ENCODE assay signal across 8 cellular contexts in the genomic region with DNA sequence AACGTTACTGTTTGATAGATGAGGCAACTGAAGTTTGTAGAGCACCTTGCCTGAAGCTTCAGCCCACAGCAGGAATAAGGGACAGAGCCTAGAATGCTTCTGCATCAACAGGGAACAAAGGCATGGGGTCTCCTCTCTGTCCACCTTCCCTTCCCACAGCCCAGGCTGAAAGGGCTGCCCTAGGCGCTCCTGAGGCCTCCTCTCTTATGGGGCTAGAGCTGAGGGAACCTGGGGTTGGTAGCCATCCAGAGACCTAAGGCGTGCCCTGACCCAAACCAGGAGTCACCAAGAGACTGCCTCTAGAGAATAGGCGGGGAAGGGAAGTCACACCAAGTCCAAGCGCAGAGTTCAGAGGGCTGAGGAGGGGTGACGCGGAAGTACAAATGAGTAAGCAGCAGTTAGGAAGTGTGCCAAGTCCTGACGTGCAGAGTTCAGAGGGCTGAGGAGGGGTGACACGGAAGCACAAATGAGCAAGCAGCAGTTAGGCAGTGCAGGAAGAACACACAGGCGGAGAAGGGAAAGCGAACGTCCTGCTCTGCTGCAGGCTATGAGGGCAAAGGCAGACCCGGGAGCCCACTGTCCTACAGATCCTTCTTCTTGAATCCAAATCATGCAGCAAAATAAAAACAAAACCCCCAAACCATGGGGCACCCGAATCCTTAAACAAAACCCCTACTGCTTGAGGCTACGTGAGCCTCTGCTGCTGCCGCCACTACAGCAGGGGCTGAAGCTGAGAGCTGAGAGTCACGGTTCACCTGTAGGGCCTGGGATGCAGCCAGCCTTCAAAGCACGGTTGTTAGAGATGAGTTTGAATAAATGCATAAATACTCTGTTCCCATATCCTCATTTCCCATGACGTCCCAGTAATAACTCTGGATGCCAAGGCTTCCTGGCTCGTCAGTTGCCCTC. TPM values are rescaled to one million over a fixed set of nuclear protein-coding genes. Genes with fewer than 3 reads are reported as not detected.
A peak's percentile ranks its signal among the peaks of the same experiment; 100 is the strongest.
DNase-seq lines count a peak whose midpoint lies in the region; ATAC-seq, FAIRE-seq and TF ChIP-seq lines count a peak whose summit lies in the region.

No MANE protein-coding gene starts in this region.

- no peaks in the 10 kb centered on the region for H3K27me3 ChIP-seq in foreskin keratinocyte
- no peaks in the 10 kb centered on the region for H3K27me3 ChIP-seq in parathyroid adenoma (ENCODE audit: control insufficient read depth, insufficient read depth, low read length)
- H3K27me3 ChIP-seq in testis: no peaks in the 10 kb centered on the region

- H3K4me2 ChIP-seq in parathyroid adenoma (ENCODE audit: low read length): no peak overlapping the region

- no peak overlapping the region for H3K9ac ChIP-seq in parathyroid adenoma

- DNase-seq in GM12891 (ENCODE audit: insufficient read length, low spot score): peak; percentile 78
- peak; percentile 80 to 81 for DNase-seq in activated T-helper 1 cell treated with anti-CD3 and anti-CD28 coated beads, Interleukin-2, amount 50 U/mL, for 16 hours (ENCODE audit: low read depth in 1 of 2, low spot score in 1 of 2)
- peak; percentile 62 to 79 for DNase-seq in foreskin keratinocyte
- peak; percentile 86 for DNase-seq in testis
- no peak for DNase-seq in NCI-H2196 treated with DMSO at 0.1 percent for 48 hours (lab: John Stamatoyannopoulos, UW; ENCODE audit: unreplicated experiment)

- H2AFZ ChIP-seq in parathyroid adenoma: no peak overlapping the region

- ATAC-seq in HG02973 (IDR thresholded peaks at IDR 0.05; ENCODE audit: unreplicated experiment) (peak; percentile 43), foreskin keratinocyte (peak; percentile 47)

- FAIRE-seq in GM12891 (lab: Jason Lieb, UNC): peak; percentile 89

- peaks cover 22% of the 10 kb centered on the region for H3K4me1 ChIP-seq in foreskin keratinocyte
- peaks cover 12% of the 10 kb centered on the region for H3K4me1 ChIP-seq in parathyroid adenoma
- H3K4me1 ChIP-seq in testis: peaks cover 49% of the 10 kb centered on the region

- intact Hi-C loops in testis (cut with DNase I; ENCODE audit: low total_unique reads): loop anchor here (10.0 kb wide), 1 partner anchor 171 kb away; no protein-coding TSS in a partner anchor

- H3K36me3 ChIP-seq in parathyroid adenoma (ENCODE audit: control insufficient read depth, insufficient read depth, low read length): no peaks in the 10 kb centered on the region
- H3K36me3 ChIP-seq in testis (ENCODE audit: low read depth, missing control alignments): no peaks in the 10 kb centered on the region

- H3K4me3 ChIP-seq in parathyroid adenoma (ENCODE audit: low read depth, low read length): no peak overlapping the region
- no peak overlapping the region for H3K4me3 ChIP-seq in testis

- H3K9me3 ChIP-seq in parathyroid adenoma (ENCODE audit: control insufficient read depth, low read length) (no peaks in the 10 kb centered on the region), testis (no peaks in the 10 kb centered on the region)

- H3K27ac ChIP-seq in foreskin keratinocyte (no peak overlapping the region), parathyroid adenoma (peak overlapping the region; percentile 61), testis (peak overlapping the region; percentile 69 to 95)

- TF ChIP-seq CTCF in foreskin keratinocyte (conservative IDR thresholded peaks at IDR 0.05): no peak
- TF ChIP-seq CTCF in parathyroid adenoma (IDR thresholded peaks at IDR 0.05): no peak
- TF ChIP-seq CTCF in testis (IDR thresholded peaks at IDR 0.05): no peak

- TF ChIP-seq POLR2A in GM12891 (IDR thresholded peaks at IDR 0.05; ENCODE audit: low read depth, low read length) (peak; percentile 83), testis (IDR thresholded peaks at IDR 0.05) (no peak)

- peaks cover under 1% of the 10 kb centered on the region for H3K79me2 ChIP-seq in parathyroid adenoma

- WGBS in testis, 2 donors: 21 to 23% methylated on average over 20 of the region's 20 CpGs

TF ChIP-seq in GM12891, 5 proteins besides CTCF, POLR2A, EP300 and RAD21:
- TF ChIP-seq POU2F2 (IDR thresholded peaks at IDR 0.05; ENCODE audit: low read depth, low read length) (peak; percentile 84; the same call in 1 of the 2 replicates), PAX5 (IDR thresholded peaks at IDR 0.05; ENCODE audit: insufficient read depth, low read length, severe bottlenecking) (peak; percentile 11), SPI1 (IDR thresholded peaks at IDR 0.05; ENCODE audit: low read depth, low read length) (peak; percentile 69), TAF1 (IDR thresholded peaks at IDR 0.05; ENCODE audit: low read depth, low read length) (peak; percentile 75; the same call in 1 of the 2 replicates), POLR2AphosphoS5 (IDR thresholded peaks at IDR 0.05; ENCODE audit: low read depth, low read length) (peak; percentile 90)

TF ChIP-seq in PFSK-1, 5 proteins besides CTCF, POLR2A, EP300 and RAD21:
- TF ChIP-seq POLR2AphosphoS5 (IDR thresholded peaks at IDR 0.05; ENCODE audit: low read depth, low read length): peak; percentile 68
- no peak for TF ChIP-seq REST (IDR thresholded peaks at IDR 0.05; ENCODE audit: insufficient read depth in 1 of 2, low read depth in 2 of 2, low read length in 2 of 2)
- no peak for TF ChIP-seq FOXP2 (optimal IDR thresholded peaks at IDR 0.05; ENCODE audit: borderline replicate concordance, extremely low read depth, extremely low read length, insufficient read depth)
- peak; percentile 53; the same call in 1 of the 2 replicates for TF ChIP-seq TAF1 (IDR thresholded peaks at IDR 0.05; ENCODE audit: borderline replicate concordance, insufficient read depth, low read length)
- TF ChIP-seq SIN3A (IDR thresholded peaks at IDR 0.05; ENCODE audit: borderline replicate concordance, insufficient read depth, low read length): 0 out of 2 replicates have a peak, but pooled peaks have one; percentile 91

RNA-seq across cellular contexts. Expression of gene SPG7, which starts 2.7 kb away (rescaled TPM):
- polyA plus RNA-seq in GM12891 (2012; ENCODE audit: low read depth, missing spikeins): 54.3 TPM
- polyA plus RNA-seq in PFSK-1 (2012; ENCODE audit: insufficient read length, low read depth): 91.3 TPM
- total RNA-seq in foreskin keratinocyte (66.2 and 70.7 TPM in 2 replicates), testis (100 to 1,000 TPM; 275 to 307 TPM)
- polyA plus RNA-seq in foreskin keratinocyte (52.7 and 53.6 TPM in 2 replicates), testis (ENCODE audit: insufficient read depth, low read depth, low replicate concordance) (97.9 TPM)

RNA-seq across cellular contexts. Expression of gene ANKRD11, which starts 15.1 kb away (rescaled TPM):
- 50.7 TPM for polyA plus RNA-seq in GM12891 (2012; ENCODE audit: low read depth, missing spikeins)
- polyA plus RNA-seq in PFSK-1 (2012; ENCODE audit: insufficient read length, low read depth): 194 TPM
- total RNA-seq in foreskin keratinocyte (67.0 and 73.2 TPM in 2 replicates), testis (100 to 1,000 TPM; 150 to 187 TPM)
- polyA plus RNA-seq in foreskin keratinocyte (45.8 and 54.3 TPM in 2 replicates), testis (ENCODE audit: insufficient read depth, low read depth, low replicate concordance) (49.7 TPM)

RNA-seq across cellular contexts. Expression of gene RPL13, which starts 55.0 kb away (rescaled TPM):
- polyA plus RNA-seq in GM12891 (2012; ENCODE audit: low read depth, missing spikeins): 4,929 TPM
- 6,865 TPM for polyA plus RNA-seq in PFSK-1 (2012; ENCODE audit: insufficient read length, low read depth)
- 2,272 and 2,558 TPM in 2 replicates for total RNA-seq in foreskin keratinocyte
- 4,454 and 4,471 TPM in 2 replicates for polyA plus RNA-seq in foreskin keratinocyte
- total RNA-seq in testis: 1,000 to 10,000 TPM; 1,952 to 3,862 TPM
- 1,947 TPM for polyA plus RNA-seq in testis (ENCODE audit: insufficient read depth, low read depth, low replicate concordance)
